29 cellular contexts compared by ENCODE assay signal in genomic region chr9:123201083-123201482, GRCh38.
"Had no signal": no experiment of that assay in that cellular context is flagged by ENCODE, and none has a peak within 500 bp of the region (broad histone marks: within the 10 kb centered on the region; RNA-seq: fewer than 3 reads in every experiment).

No MANE protein-coding gene starts in this region.

- H3K4me2 ChIP-seq: KMS-11 had no signal

- H3K4me1 ChIP-seq: ascending aorta, body of pancreas, SJSA1 had no signal

- H3K36me3 ChIP-seq: ascending aorta, SJSA1 had no signal

- H3K4me1 Mint-ChIP-seq: activated CD4-positive, alpha-beta memory T cell treated with anti-CD3 and anti-CD28 coated beads, Interleukin-2, amount 10 ng/mL, durations not matched to agents 7 days and 5 days; activated CD4-positive, alpha-beta T cell treated with anti-CD3 and anti-CD28 coated beads for 36 hours; central memory CD8-positive, alpha-beta T cell had no signal

- H3K27me3 ChIP-seq: ascending aorta, body of pancreas had no signal

- H3K27me3 Mint-ChIP-seq: activated CD4-positive, alpha-beta memory T cell treated with anti-CD3 and anti-CD28 coated beads, Interleukin-2, amount 10 ng/mL, durations not matched to agents 7 days and 5 days; activated CD4-positive, alpha-beta T cell treated with anti-CD3 and anti-CD28 coated beads for 36 hours; activated T-helper 17 cell treated with anti-CD3 and anti-CD28 coated beads, Interleukin-2, amount 50 U/mL, for 72 hours; central memory CD8-positive, alpha-beta T cell; IgD-negative memory B cell had no signal

- H3K27ac Mint-ChIP-seq: activated CD4-positive, alpha-beta memory T cell treated with anti-CD3 and anti-CD28 coated beads, Interleukin-2, amount 10 ng/mL, durations not matched to agents 7 days and 5 days; activated CD4-positive, alpha-beta T cell treated with anti-CD3 and anti-CD28 coated beads for 36 hours; activated T-helper 17 cell treated with anti-CD3 and anti-CD28 coated beads, Interleukin-2, amount 50 U/mL, for 72 hours; T-helper 1 cell treated with Interleukin-12 subunit alpha and Interleukin-12 subunit beta and Interleukin-4 antibody, amounts not matched to agents 30 μg/mL and 1 μg/mL, for 36 hours had no signal

- DNase-seq: activated CD4-positive, alpha-beta memory T cell treated with anti-CD3 and anti-CD28 coated beads, Interleukin-2, amount 10 ng/mL, durations not matched to agents 7 days and 5 days; activated CD4-positive, alpha-beta T cell treated with anti-CD3 and anti-CD28 coated beads for 36 hours; activated CD4-positive, alpha-beta T cell treated with anti-CD3 and anti-CD28 coated beads, Interleukin-2, amount 50 U/mL, for 1 hour; activated CD4-positive, CD25-positive, alpha-beta regulatory T cell; activated gamma-delta T cell; activated naive CD4-positive, alpha-beta T cell treated with anti-CD3 and anti-CD28 coated beads, Interleukin-2, amount 50 U/mL, for 16 hours; activated T-cell treated with anti-CD3 and anti-CD28 coated beads for 4 hours; activated T-cell treated with anti-CD3 and anti-CD28 coated beads, Interleukin-2, amount 50 U/mL, for 48 hours; amniotic stem cell; body of pancreas; MM.1S; NCI-H1092; NCI-H1417 treated with DMSO at 0.1 percent for 48 hours; NCI-H1694; NCI-H2029; NCI-H2107; NCI-H2171 treated with DMSO at 0.1 percent for 48 hours; NCI-H226; NCI-H526; NCI-H82; SHP77 had no signal

- H3K9me3 Mint-ChIP-seq: activated T-helper 17 cell treated with anti-CD3 and anti-CD28 coated beads, Interleukin-2, amount 50 U/mL, for 72 hours; central memory CD8-positive, alpha-beta T cell; T-helper 1 cell treated with Interleukin-12 subunit alpha and Interleukin-12 subunit beta and Interleukin-4 antibody, amounts not matched to agents 30 μg/mL and 1 μg/mL, for 36 hours had no signal

- H3K27ac ChIP-seq: ascending aorta, body of pancreas, KMS-11, SJSA1 had no signal

- H3K9me3 ChIP-seq: ascending aorta, body of pancreas, SJSA1 had no signal

- H3K4me3 Mint-ChIP-seq: activated CD4-positive, alpha-beta memory T cell treated with anti-CD3 and anti-CD28 coated beads, Interleukin-2, amount 10 ng/mL, durations not matched to agents 7 days and 5 days; activated CD4-positive, alpha-beta T cell treated with anti-CD3 and anti-CD28 coated beads for 36 hours; activated T-helper 17 cell treated with anti-CD3 and anti-CD28 coated beads, Interleukin-2, amount 50 U/mL, for 72 hours; central memory CD8-positive, alpha-beta T cell; T-helper 1 cell treated with Interleukin-12 subunit alpha and Interleukin-12 subunit beta and Interleukin-4 antibody, amounts not matched to agents 30 μg/mL and 1 μg/mL, for 36 hours had no signal

- H3K4me3 ChIP-seq: ascending aorta, body of pancreas, SJSA1 had no signal

- ATAC-seq: activated CD4-positive, alpha-beta T cell treated with anti-CD3 and anti-CD28 coated beads for 36 hours; activated T-helper 17 cell treated with anti-CD3 and anti-CD28 coated beads, Interleukin-2, amount 50 U/mL, for 72 hours; body of pancreas; SK-N-SH treated with all-trans-retinoic acid at 6 μM for 48 hours had no signal
